Comparison of ENCODE assay signal across 1 cellular context in genomic region chr2:233593201-233593600, GRCh38.
TF ChIP-seq lines count a peak whose summit lies in the region.

No MANE protein-coding gene starts in this region.

TF ChIP-seq in GM12878, 131 proteins besides CTCF, POLR2A, EP300 and RAD21:
- TF ChIP-seq IRF4 (IDR thresholded peaks at IDR 0.05; ENCODE audit: low read depth, low read length) (peak; percentile 53; the same call in 1 of the 2 replicates), PAX5 (IDR thresholded peaks at IDR 0.05; ENCODE audit: borderline replicate concordance, low read depth, low read length) (peak; percentile 87), SPI1 (IDR thresholded peaks at IDR 0.05; ENCODE audit: borderline replicate concordance, insufficient read depth, low read depth, low read length) (no peak), SUPT20H (IDR thresholded peaks at IDR 0.05; ENCODE audit: borderline replicate concordance, control insufficient read depth, low read depth, low read length) (no peak), DPF2 (IDR thresholded peaks at IDR 0.05) (0 out of 2 replicates have a peak, but pooled peaks have one; percentile 42), BCL11A (IDR thresholded peaks at IDR 0.05; ENCODE audit: low read depth, low read length) (0 out of 2 replicates have a peak, but pooled peaks have one; percentile 62), RUNX3 (IDR thresholded peaks at IDR 0.05; ENCODE audit: low read length) (peak; percentile 93), NR2F1 (conservative IDR thresholded peaks at IDR 0.05) (0 out of 2 replicates have a peak, but pooled peaks have one; percentile 11), HDGF (IDR thresholded peaks at IDR 0.05) (no peak), CREM (IDR thresholded peaks at IDR 0.05; ENCODE audit: low read depth) (peak; percentile 47; the same call in 1 of the 2 replicates), ZNF207 (IDR thresholded peaks at IDR 0.05; ENCODE audit: borderline replicate concordance) (no peak), JUND (IDR thresholded peaks at IDR 0.05; ENCODE audit: low read depth, low read length) (peak; percentile 14; the same call in 1 of the 2 replicates), NKRF (conservative IDR thresholded peaks at IDR 0.05) (no peak), TCF12 (IDR thresholded peaks at IDR 0.05; ENCODE audit: low read depth, low read length) (no peak), ETV6 (conservative IDR thresholded peaks at IDR 0.05 in 1 of 2, IDR thresholded peaks at IDR 0.05 in 1 of 2; ENCODE audit: borderline replicate concordance in 1 of 2, low read depth in 1 of 2) (no peak), MYC (IDR thresholded peaks at IDR 0.05; ENCODE audit: insufficient read depth, insufficient read length, insufficient replicate concordance, low read length, severe bottlenecking) (no peak), ZBTB4 (CRISPR knock-in tag; IDR thresholded peaks at IDR 0.05) (no peak), JUNB (IDR thresholded peaks at IDR 0.05) (peak; percentile 45), PML (IDR thresholded peaks at IDR 0.05; ENCODE audit: low read length) (no peak), EGR1 (IDR thresholded peaks at IDR 0.05; ENCODE audit: borderline replicate concordance in 1 of 2, low read depth in 2 of 2, low read length in 2 of 2) (no peak), NFYA (IDR thresholded peaks at IDR 0.05; ENCODE audit: borderline replicate concordance, low read depth, low read length) (no peak), REST (IDR thresholded peaks at IDR 0.05; ENCODE audit: low read depth, low read length) (no peak), SKIL (IDR thresholded peaks at IDR 0.05; ENCODE audit: low read depth, poor library complexity, severe bottlenecking) (peak; percentile 38), CBFB (IDR thresholded peaks at IDR 0.05; ENCODE audit: low read depth) (peak; percentile 54; the same call in 1 of the 2 replicates), ESRRA (IDR thresholded peaks at IDR 0.05; ENCODE audit: low read length) (no peak), IKZF2 (IDR thresholded peaks at IDR 0.05) (0 out of 4 replicates have a peak, but pooled peaks have one; percentile 16 to 36), MTA2 (IDR thresholded peaks at IDR 0.05; ENCODE audit: low read depth) (no peak; the same call in 1 of the 2 replicates), NFIC (IDR thresholded peaks at IDR 0.05; ENCODE audit: low read depth, low read length) (peak; percentile 63; the same call in 1 of the 2 replicates), CUX1 (IDR thresholded peaks at IDR 0.05; ENCODE audit: insufficient replicate concordance, low read depth, low read length) (no peak)
TF ChIP-seq in GM12878: peak in this region for 13.
